ENCODE assay signal across 9 cellular contexts in the genomic region with DNA sequence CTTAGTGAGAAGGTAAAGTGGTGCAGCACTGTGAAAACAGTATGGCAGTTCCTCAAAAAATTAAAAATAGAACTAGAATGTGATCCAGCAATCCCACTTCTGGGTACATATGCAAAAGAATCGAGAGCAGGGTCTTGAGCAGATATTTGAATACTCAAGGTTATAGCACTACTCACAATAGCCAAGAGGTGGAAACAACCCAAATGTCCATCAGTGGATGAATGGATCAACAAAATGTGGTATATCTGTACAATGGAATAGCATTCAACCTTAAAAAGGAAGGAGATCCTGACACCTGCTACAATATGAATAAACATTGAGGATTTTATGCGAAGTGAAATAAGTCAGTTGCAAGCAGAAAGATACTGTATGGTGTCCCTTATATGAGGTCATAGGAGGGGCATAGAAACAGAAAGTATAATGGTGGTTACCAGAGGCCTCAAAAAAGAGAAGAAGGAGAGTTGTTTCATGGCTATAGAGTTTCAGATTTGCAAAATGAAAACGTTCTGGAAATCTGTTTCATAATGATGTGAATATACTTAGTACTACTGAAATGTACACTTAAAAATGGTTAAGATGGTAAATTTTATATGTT.
DNase-seq lines count a peak whose midpoint lies in the region; ATAC-seq and TF ChIP-seq lines count a peak whose summit lies in the region.
"Had no signal": no experiment of that assay in that cellular context is flagged by ENCODE, and none has a peak within 500 bp of the region (broad histone marks: within the 10 kb centered on the region; RNA-seq: fewer than 3 reads in every experiment).

No MANE protein-coding gene starts in this region.

- H3K9me3 ChIP-seq in CD4-positive, CD25-positive, alpha-beta regulatory T cell (ENCODE audit: control insufficient read depth in 2 of 2, low read length in 2 of 2), result no peaks in the 10 kb centered on the region
- no peaks in the 10 kb centered on the region for H3K9me3 ChIP-seq in A673 (ENCODE audit: low read depth, low read length, poor library complexity, severe bottlenecking)
- H3K9me3 ChIP-seq: BLaER1 had no signal

- H3K27me3 ChIP-seq in CD4-positive, CD25-positive, alpha-beta regulatory T cell (ENCODE audit: control insufficient read depth, insufficient read depth, low read length), result peaks cover 6% of the 10 kb centered on the region
- no peaks in the 10 kb centered on the region for H3K27me3 ChIP-seq in A673 (replicated peaks; ENCODE audit: insufficient read depth, low read depth, low read length, poor library complexity)
- H3K27me3 ChIP-seq: BLaER1 had no signal

- H3K27ac Mint-ChIP-seq in CD4-positive, CD25-positive, alpha-beta regulatory T cell, result no peak overlapping the region
- H3K27ac Mint-ChIP-seq in mesothelial cell of epicardium, result no peak overlapping the region
- H3K27ac Mint-ChIP-seq in activated CD4-positive, alpha-beta T cell treated with anti-CD3 and anti-CD28 coated beads, Interleukin-2, amount 10 ng/mL, durations not matched to agents 24 days and 14 days, result no peak overlapping the region

- H3K27ac ChIP-seq in CD4-positive, CD25-positive, alpha-beta regulatory T cell (ENCODE audit: insufficient read depth, low read length, poor library complexity, severe bottlenecking), result no peak overlapping the region
- H3K27ac ChIP-seq in A673 (ENCODE audit: low read depth, low read length, poor library complexity, severe bottlenecking), result no peak overlapping the region
- H3K27ac ChIP-seq: BLaER1 had no signal

- no peaks in the 10 kb centered on the region for H3K36me3 Mint-ChIP-seq in CD4-positive, CD25-positive, alpha-beta regulatory T cell
- H3K36me3 Mint-ChIP-seq in mesothelial cell of epicardium, result no peaks in the 10 kb centered on the region
- H3K36me3 Mint-ChIP-seq in activated CD4-positive, alpha-beta T cell treated with anti-CD3 and anti-CD28 coated beads, Interleukin-2, amount 10 ng/mL, durations not matched to agents 24 days and 14 days (ENCODE audit: low read depth), result no peaks in the 10 kb centered on the region

- H3K4me3 Mint-ChIP-seq in CD4-positive, CD25-positive, alpha-beta regulatory T cell, result no peak overlapping the region
- H3K4me3 Mint-ChIP-seq in mesothelial cell of epicardium, result no peak overlapping the region
- H3K4me3 Mint-ChIP-seq in activated CD4-positive, alpha-beta T cell treated with anti-CD3 and anti-CD28 coated beads, Interleukin-2, amount 10 ng/mL, durations not matched to agents 24 days and 14 days, result no peak overlapping the region

- in situ Hi-C loops in G401 (cut with HindIII; ENCODE audit: low sequenced_read_pairs), result no loop called here

- POLR2A ChIA-PET in A673 (lab: Charles Lee; ENCODE audit: low non-redundant PET), result interaction anchor here (0.7 kb wide), 1 partner anchor 28 kb away, joined by 4 read pairs; no protein-coding TSS in a partner anchor

- DNase-seq in CD4-positive, CD25-positive, alpha-beta regulatory T cell, result peak in 1 of 3 donors; percentile 7
- peak; percentile 28 for DNase-seq in OCI-M1 (lab: John Stamatoyannopoulos, UW)
- no peak for DNase-seq in mesothelial cell of epicardium (ENCODE audit: low spot score in 2 of 2, unreplicated experiment in 2 of 2)
- DNase-seq in A673 (ENCODE audit: low spot score), result no peak
- no peak for DNase-seq in activated CD4-positive, alpha-beta T cell treated with anti-CD3 and anti-CD28 coated beads, Interleukin-2, amount 10 ng/mL, durations not matched to agents 24 days and 14 days
- no peak for DNase-seq in G401 (ENCODE audit: low spot score)

- intact Hi-C loops in A673 (cut with micrococcal nuclease; ENCODE audit: unreplicated experiment), result no loop called here
- intact Hi-C loops in activated CD4-positive, alpha-beta T cell treated with anti-CD3 and anti-CD28 coated beads, Interleukin-2, amount 10 ng/mL, durations not matched to agents 24 days and 14 days (cut with micrococcal nuclease), result no loop called here

- peak; percentile 37 to 47 for ATAC-seq in CD4-positive, CD25-positive, alpha-beta regulatory T cell (ENCODE audit: low read depth in 2 of 2)
- peak; percentile 88 for ATAC-seq in GM19324 (IDR thresholded peaks at IDR 0.05; ENCODE audit: low FRiP score, unreplicated experiment)
- peak; percentile 99 for ATAC-seq in HG02981 (IDR thresholded peaks at IDR 0.05; ENCODE audit: unreplicated experiment)

- no TSS peak for BruUV-seq in A673 (replicated peaks; lab: Mats Ljungman, UMichigan)

- no peaks in the 10 kb centered on the region for H3K4me1 Mint-ChIP-seq in CD4-positive, CD25-positive, alpha-beta regulatory T cell
- H3K4me1 Mint-ChIP-seq in mesothelial cell of epicardium, result peaks cover 11% of the 10 kb centered on the region
- H3K4me1 Mint-ChIP-seq in activated CD4-positive, alpha-beta T cell treated with anti-CD3 and anti-CD28 coated beads, Interleukin-2, amount 10 ng/mL, durations not matched to agents 24 days and 14 days, result peaks cover 9% of the 10 kb centered on the region

- H3K4me3 ChIP-seq in CD4-positive, CD25-positive, alpha-beta regulatory T cell (ENCODE audit: low read depth, low read length), result no peak overlapping the region
- H3K4me3 ChIP-seq in A673 (ENCODE audit: low read depth, low read length, poor library complexity, severe bottlenecking), result no peak overlapping the region
- H3K4me3 ChIP-seq: BLaER1 had no signal

- CTCF ChIA-PET in A673 (lab: Charles Lee), result no interaction called here

- TF ChIP-seq CTCF in mesothelial cell of epicardium (IDR thresholded peaks at IDR 0.05; ENCODE audit: unreplicated experiment) (no peak), A673 (conservative IDR thresholded peaks at IDR 0.05; ENCODE audit: low read depth, low read length) (no peak)

- no peaks in the 10 kb centered on the region for H3K36me3 ChIP-seq in CD4-positive, CD25-positive, alpha-beta regulatory T cell (ENCODE audit: control insufficient read depth, insufficient read depth, low read length)
- H3K36me3 ChIP-seq in A673 (ENCODE audit: insufficient read depth, low read length, poor library complexity, severe bottlenecking), result no peaks in the 10 kb centered on the region
- H3K36me3 ChIP-seq: BLaER1 had no signal

- peaks cover 25% of the 10 kb centered on the region for H3K27me3 Mint-ChIP-seq in CD4-positive, CD25-positive, alpha-beta regulatory T cell
- H3K27me3 Mint-ChIP-seq in mesothelial cell of epicardium (ENCODE audit: low read depth), result peaks cover 4% of the 10 kb centered on the region
- peaks cover 29% of the 10 kb centered on the region for H3K27me3 Mint-ChIP-seq in activated CD4-positive, alpha-beta T cell treated with anti-CD3 and anti-CD28 coated beads, Interleukin-2, amount 10 ng/mL, durations not matched to agents 24 days and 14 days

- H3K9me3 Mint-ChIP-seq in CD4-positive, CD25-positive, alpha-beta regulatory T cell, result peaks cover 0 to 2% (median 0%) of the 10 kb centered on the region in 7 donors
- no peaks in the 10 kb centered on the region for H3K9me3 Mint-ChIP-seq in mesothelial cell of epicardium
- peaks cover 15% of the 10 kb centered on the region for H3K9me3 Mint-ChIP-seq in activated CD4-positive, alpha-beta T cell treated with anti-CD3 and anti-CD28 coated beads, Interleukin-2, amount 10 ng/mL, durations not matched to agents 24 days and 14 days

- H3K4me1 ChIP-seq in CD4-positive, CD25-positive, alpha-beta regulatory T cell (ENCODE audit: control insufficient read depth, insufficient read depth, low read length, poor library complexity, severe bottlenecking), result no peaks in the 10 kb centered on the region
- H3K4me1 ChIP-seq in A673 (ENCODE audit: insufficient read depth, low read length, poor library complexity, severe bottlenecking), result peaks cover 19% of the 10 kb centered on the region
- H3K4me1 ChIP-seq: BLaER1 had no signal

Comparison
In these comparisons a context has a peak if more than half of its experiments do, and no peak if none do; other contexts are left out.
1. ATAC-seq: peak in every context shown above with its lines; median percentile 99 in HG02981; 88 in GM19324; 42 in CD4-positive, CD25-positive, alpha-beta regulatory T cell.